2 cellular contexts compared by ENCODE assay signal in the genomic region with DNA sequence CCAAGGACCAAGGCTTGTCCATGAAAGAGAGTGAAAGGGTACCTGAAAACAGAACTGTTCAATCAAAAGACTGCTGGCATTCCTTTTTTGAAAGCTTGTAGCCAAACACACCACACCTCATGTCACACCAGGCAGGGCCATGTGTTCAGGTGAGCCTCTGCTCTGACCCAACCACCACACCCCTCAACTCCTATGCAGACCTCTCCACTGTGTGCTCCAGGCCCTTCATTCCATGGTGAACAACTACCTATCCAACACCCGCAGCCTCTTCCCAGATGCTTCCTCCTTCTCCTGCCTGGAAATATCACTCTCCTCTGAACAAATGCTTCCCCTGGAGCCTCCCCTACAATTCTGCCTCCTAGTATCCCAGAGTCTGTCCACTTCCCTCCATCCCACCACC.
TF ChIP-seq lines count a peak whose summit lies in the region.

No MANE protein-coding gene starts in this region.

TF ChIP-seq in HepG2, 621 proteins besides CTCF, POLR2A, EP300 and RAD21:
- TF ChIP-seq, protein P1, sequence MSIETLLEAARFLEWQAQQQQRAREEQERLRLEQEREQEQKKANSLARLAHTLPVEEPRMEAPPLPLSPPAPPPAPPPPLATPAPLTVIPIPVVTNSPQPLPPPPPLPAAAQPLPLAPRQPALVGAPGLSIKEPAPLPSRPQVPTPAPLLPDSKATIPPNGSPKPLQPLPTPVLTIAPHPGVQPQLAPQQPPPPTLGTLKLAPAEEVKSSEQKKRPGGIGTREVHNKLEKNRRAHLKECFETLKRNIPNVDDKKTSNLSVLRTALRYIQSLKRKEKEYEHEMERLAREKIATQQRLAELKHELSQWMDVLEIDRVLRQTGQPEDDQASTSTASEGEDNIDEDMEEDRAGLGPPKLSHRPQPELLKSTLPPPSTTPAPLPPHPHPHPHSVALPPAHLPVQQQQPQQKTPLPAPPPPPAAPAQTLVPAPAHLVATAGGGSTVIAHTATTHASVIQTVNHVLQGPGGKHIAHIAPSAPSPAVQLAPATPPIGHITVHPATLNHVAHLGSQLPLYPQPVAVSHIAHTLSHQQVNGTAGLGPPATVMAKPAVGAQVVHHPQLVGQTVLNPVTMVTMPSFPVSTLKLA (IDR thresholded peaks at IDR 0.05): peak; percentile 45; the same call in 1 of the 2 replicates
- TF ChIP-seq ZNF567 (CRISPR knock-in tag; IDR thresholded peaks at IDR 0.05; ENCODE audit: borderline replicate concordance): no peak

TF ChIP-seq in H1, 55 proteins besides CTCF, POLR2A, EP300 and RAD21:
- no peak for TF ChIP-seq RNF2 (IDR thresholded peaks at IDR 0.05; ENCODE audit: borderline replicate concordance, low read depth, low read length, missing control alignments, poor library complexity, severe bottlenecking)
